Comparison of ENCODE assay signal across 20 cellular contexts in the genomic region with DNA sequence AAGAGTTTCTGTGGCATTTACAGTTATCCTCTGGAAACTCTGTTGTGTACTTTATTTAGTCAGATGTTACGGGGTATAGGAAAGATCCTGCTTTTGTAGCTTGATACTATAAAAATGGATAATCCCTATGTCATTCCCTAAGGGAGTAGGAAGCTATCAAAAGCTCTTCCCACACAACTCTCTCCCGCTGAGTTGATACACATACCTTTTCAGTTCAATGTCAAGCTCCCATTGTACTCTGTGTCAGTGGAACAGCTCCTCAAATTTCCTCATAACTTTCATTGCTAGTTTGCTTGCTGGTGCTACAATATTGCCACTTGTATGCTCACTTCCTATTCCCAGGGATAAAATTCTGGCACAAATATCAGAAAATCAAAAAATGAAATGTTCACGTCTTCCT.
DNase-seq lines count a peak whose midpoint lies in the region; ATAC-seq and TF ChIP-seq lines count a peak whose summit lies in the region.
"Had no signal": no experiment of that assay in that cellular context is flagged by ENCODE, and none has a peak within 500 bp of the region (broad histone marks: within the 10 kb centered on the region; RNA-seq: fewer than 3 reads in every experiment).

No MANE protein-coding gene starts in this region.

- H3K27ac ChIP-seq in esophagus muscularis mucosa (replicated peaks in 1 of 4): no peak overlapping the region
- H3K27ac ChIP-seq: 22Rv1, C4-2B, GM23248 had no signal

- TF ChIP-seq POLR2A in esophagus muscularis mucosa (IDR thresholded peaks at IDR 0.05; ENCODE audit: low read depth): no peak

- no peaks in the 10 kb centered on the region for H3K36me3 Mint-ChIP-seq in WTC11
- no peaks in the 10 kb centered on the region for H3K36me3 Mint-ChIP-seq in activated CD4-positive, alpha-beta T cell treated with anti-CD3 and anti-CD28 coated beads for 36 hours (ENCODE audit: low read depth)

- H3K4me3 ChIP-seq in esophagus muscularis mucosa: no peak overlapping the region
- H3K4me3 ChIP-seq: GM23248 had no signal

- H3K27me3 ChIP-seq in esophagus muscularis mucosa: no peaks in the 10 kb centered on the region

- WGBS in esophagus muscularis mucosa: 74% methylated on average over 3 of the region's 3 CpGs

- peaks cover 7% of the 10 kb centered on the region; the same call in 1 of the 2 replicates for H3K9me3 Mint-ChIP-seq in WTC11
- peaks cover 12% of the 10 kb centered on the region for H3K9me3 Mint-ChIP-seq in activated CD4-positive, alpha-beta T cell treated with anti-CD3 and anti-CD28 coated beads for 36 hours (ENCODE audit: low read depth)

- H3K36me3 ChIP-seq in esophagus muscularis mucosa: no peaks in the 10 kb centered on the region

- no peaks in the 10 kb centered on the region for H3K27me3 Mint-ChIP-seq in WTC11 (ENCODE audit: low read depth)
- H3K27me3 Mint-ChIP-seq in activated CD4-positive, alpha-beta T cell treated with anti-CD3 and anti-CD28 coated beads for 36 hours: no peaks in the 10 kb centered on the region

- H3K4me1 Mint-ChIP-seq in WTC11: peaks cover 7% of the 10 kb centered on the region
- no peaks in the 10 kb centered on the region for H3K4me1 Mint-ChIP-seq in activated CD4-positive, alpha-beta T cell treated with anti-CD3 and anti-CD28 coated beads for 36 hours

- no peak overlapping the region for H3K4me3 Mint-ChIP-seq in WTC11
- H3K4me3 Mint-ChIP-seq in activated CD4-positive, alpha-beta T cell treated with anti-CD3 and anti-CD28 coated beads for 36 hours: no peak overlapping the region
- H3K4me3 Mint-ChIP-seq: T-helper 1 cell treated with Interleukin-12 subunit alpha and Interleukin-12 subunit beta and Interleukin-4 antibody, amounts not matched to agents 30 μg/mL and 1 μg/mL, for 36 hours had no signal

- no peaks in the 10 kb centered on the region for H3K4me1 ChIP-seq in esophagus muscularis mucosa

- H3K27ac Mint-ChIP-seq in WTC11: no peak overlapping the region
- H3K27ac Mint-ChIP-seq in activated CD4-positive, alpha-beta T cell treated with anti-CD3 and anti-CD28 coated beads for 36 hours: no peak overlapping the region
- H3K27ac Mint-ChIP-seq: T-helper 1 cell treated with Interleukin-12 subunit alpha and Interleukin-12 subunit beta and Interleukin-4 antibody, amounts not matched to agents 30 μg/mL and 1 μg/mL, for 36 hours had no signal

- no peaks in the 10 kb centered on the region for H3K9me3 ChIP-seq in esophagus muscularis mucosa

- CTCF ChIA-PET in WTC11 (lab: Charles Lee): no interaction called here
- CTCF ChIA-PET in activated CD4-positive, alpha-beta T cell treated with anti-CD3 and anti-CD28 coated beads for 36 hours (lab: Charles Lee): no interaction called here

- peak; percentile 27 for DNase-seq in DMS153 (lab: John Stamatoyannopoulos, UW)
- no peak for DNase-seq in DMS153 treated with DMSO at 0.1 percent for 48 hours (lab: John Stamatoyannopoulos, UW; ENCODE audit: unreplicated experiment)
- DNase-seq in NCI-H345 treated with DMSO at 0.1 percent for 48 hours (lab: John Stamatoyannopoulos, UW; ENCODE audit: unreplicated experiment): peak; percentile 70
- no peak for DNase-seq in WTC11 (ENCODE audit: low spot score)
- no peak for DNase-seq in esophagus muscularis mucosa (ENCODE audit: extremely low spot score)
- DNase-seq in activated gamma-delta T cell treated with Interleukin-2 at 50 U/mL for 16 hours: no peak
- DNase-seq in activated CD4-positive, alpha-beta T cell treated with anti-CD3 and anti-CD28 coated beads for 36 hours: no peak
- no peak for DNase-seq in HuH-7 (ENCODE audit: low spot score)
- DNase-seq: AML-193, DMS 273 treated with DMSO at 0.1 percent for 48 hours, GDM1, GM23248, HCEC 1CT, MM.1S, NCI-H1105, NCI-H187, NCI-H510A had no signal

- TF ChIP-seq EP300 in esophagus muscularis mucosa (IDR thresholded peaks at IDR 0.05): no peak

- intact Hi-C loops in esophagus muscularis mucosa (cut with DNase I): no loop called here
- intact Hi-C loops in activated CD4-positive, alpha-beta T cell treated with anti-CD3 and anti-CD28 coated beads for 36 hours (cut with DNase I, micrococcal nuclease): no loop called here

- POLR2A ChIA-PET in WTC11 (lab: Charles Lee): interaction anchor here (0.6 kb wide), 1 partner anchor 62 kb away, joined by 3 read pairs; no protein-coding TSS in a partner anchor
- POLR2A ChIA-PET in activated CD4-positive, alpha-beta T cell treated with anti-CD3 and anti-CD28 coated beads for 36 hours (lab: Charles Lee): no interaction called here

- no peak for TF ChIP-seq CTCF in WTC11 (IDR thresholded peaks at IDR 0.05)
- TF ChIP-seq CTCF in esophagus muscularis mucosa (IDR thresholded peaks at IDR 0.05): no peak

- peak; percentile 78 for ATAC-seq in WTC11
- no peak for ATAC-seq in activated CD4-positive, alpha-beta T cell treated with anti-CD3 and anti-CD28 coated beads for 36 hours

TF ChIP-seq in WTC11, 78 proteins besides CTCF, POLR2A, EP300 and RAD21:
- TF ChIP-seq ZNF219 (CRISPR knock-in tag; IDR thresholded peaks at IDR 0.05; ENCODE audit: borderline replicate concordance): no peak
- no peak for TF ChIP-seq ATF1 (CRISPR knock-in tag; IDR thresholded peaks at IDR 0.05)
- TF ChIP-seq, protein P1, sequence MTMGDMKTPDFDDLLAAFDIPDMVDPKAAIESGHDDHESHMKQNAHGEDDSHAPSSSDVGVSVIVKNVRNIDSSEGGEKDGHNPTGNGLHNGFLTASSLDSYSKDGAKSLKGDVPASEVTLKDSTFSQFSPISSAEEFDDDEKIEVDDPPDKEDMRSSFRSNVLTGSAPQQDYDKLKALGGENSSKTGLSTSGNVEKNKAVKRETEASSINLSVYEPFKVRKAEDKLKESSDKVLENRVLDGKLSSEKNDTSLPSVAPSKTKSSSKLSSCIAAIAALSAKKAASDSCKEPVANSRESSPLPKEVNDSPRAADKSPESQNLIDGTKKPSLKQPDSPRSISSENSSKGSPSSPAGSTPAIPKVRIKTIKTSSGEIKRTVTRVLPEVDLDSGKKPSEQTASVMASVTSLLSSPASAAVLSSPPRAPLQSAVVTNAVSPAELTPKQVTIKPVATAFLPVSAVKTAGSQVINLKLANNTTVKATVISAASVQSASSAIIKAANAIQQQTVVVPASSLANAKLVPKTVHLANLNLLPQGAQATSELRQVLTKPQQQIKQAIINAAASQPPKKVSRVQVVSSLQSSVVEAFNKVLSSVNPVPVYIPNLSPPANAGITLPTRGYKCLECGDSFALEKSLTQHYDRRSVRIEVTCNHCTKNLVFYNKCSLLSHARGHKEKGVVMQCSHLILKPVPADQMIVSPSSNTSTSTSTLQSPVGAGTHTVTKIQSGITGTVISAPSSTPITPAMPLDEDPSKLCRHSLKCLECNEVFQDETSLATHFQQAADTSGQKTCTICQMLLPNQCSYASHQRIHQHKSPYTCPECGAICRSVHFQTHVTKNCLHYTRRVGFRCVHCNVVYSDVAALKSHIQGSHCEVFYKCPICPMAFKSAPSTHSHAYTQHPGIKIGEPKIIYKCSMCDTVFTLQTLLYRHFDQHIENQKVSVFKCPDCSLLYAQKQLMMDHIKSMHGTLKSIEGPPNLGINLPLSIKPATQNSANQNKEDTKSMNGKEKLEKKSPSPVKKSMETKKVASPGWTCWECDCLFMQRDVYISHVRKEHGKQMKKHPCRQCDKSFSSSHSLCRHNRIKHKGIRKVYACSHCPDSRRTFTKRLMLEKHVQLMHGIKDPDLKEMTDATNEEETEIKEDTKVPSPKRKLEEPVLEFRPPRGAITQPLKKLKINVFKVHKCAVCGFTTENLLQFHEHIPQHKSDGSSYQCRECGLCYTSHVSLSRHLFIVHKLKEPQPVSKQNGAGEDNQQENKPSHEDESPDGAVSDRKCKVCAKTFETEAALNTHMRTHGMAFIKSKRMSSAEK (CRISPR knock-in tag; IDR thresholded peaks at IDR 0.05; ENCODE audit: borderline replicate concordance): no peak
- TF ChIP-seq ZNF138 (CRISPR knock-in tag; conservative IDR thresholded peaks at IDR 0.05): no peak
- TF ChIP-seq TP53 (CRISPR knock-in tag; IDR thresholded peaks at IDR 0.05): no peak
- TF ChIP-seq, protein P2, sequence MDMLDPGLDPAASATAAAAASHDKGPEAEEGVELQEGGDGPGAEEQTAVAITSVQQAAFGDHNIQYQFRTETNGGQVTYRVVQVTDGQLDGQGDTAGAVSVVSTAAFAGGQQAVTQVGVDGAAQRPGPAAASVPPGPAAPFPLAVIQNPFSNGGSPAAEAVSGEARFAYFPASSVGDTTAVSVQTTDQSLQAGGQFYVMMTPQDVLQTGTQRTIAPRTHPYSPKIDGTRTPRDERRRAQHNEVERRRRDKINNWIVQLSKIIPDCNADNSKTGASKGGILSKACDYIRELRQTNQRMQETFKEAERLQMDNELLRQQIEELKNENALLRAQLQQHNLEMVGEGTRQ (CRISPR knock-in tag; IDR thresholded peaks at IDR 0.05): no peak
- TF ChIP-seq NR3C1 (CRISPR knock-in tag; conservative IDR thresholded peaks at IDR 0.05; ENCODE audit: low read depth): no peak
- TF ChIP-seq JUN (CRISPR knock-in tag; IDR thresholded peaks at IDR 0.05): no peak
- TF ChIP-seq, protein P3, sequence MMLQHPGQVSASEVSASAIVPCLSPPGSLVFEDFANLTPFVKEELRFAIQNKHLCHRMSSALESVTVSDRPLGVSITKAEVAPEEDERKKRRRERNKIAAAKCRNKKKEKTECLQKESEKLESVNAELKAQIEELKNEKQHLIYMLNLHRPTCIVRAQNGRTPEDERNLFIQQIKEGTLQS (CRISPR knock-in tag; conservative IDR thresholded peaks at IDR 0.05): no peak
- TF ChIP-seq ZNF121 (CRISPR knock-in tag; IDR thresholded peaks at IDR 0.05): no peak
- no peak for TF ChIP-seq MYBL2 (CRISPR knock-in tag; IDR thresholded peaks at IDR 0.05)
- TF ChIP-seq TEAD4 (CRISPR knock-in tag; IDR thresholded peaks at IDR 0.05): no peak

Comparison
In these comparisons a context has a peak if more than half of its experiments do, and no peak if none do; other contexts are left out.
1. DNase-seq: peak in DMS153 (single experiment) and NCI-H345 treated with DMSO at 0.1 percent for 48 hours (single experiment); none in DMS153 treated with DMSO at 0.1 percent for 48 hours (single experiment), WTC11 (single experiment), esophagus muscularis mucosa (single experiment), activated gamma-delta T cell treated with Interleukin-2 at 50 U/mL for 16 hours (single experiment), activated CD4-positive, alpha-beta T cell treated with anti-CD3 and anti-CD28 coated beads for 36 hours (single experiment) and HuH-7 (single experiment).